Comparison of ENCODE assay signal across 8 cellular contexts in genomic region chr17:19237139-19237388, GRCh38. TPM values are rescaled to one million over a fixed set of nuclear protein-coding genes. Genes with fewer than 3 reads are reported as not detected.
DNase-seq lines count a peak whose midpoint lies in the region; ATAC-seq, FAIRE-seq and TF ChIP-seq lines count a peak whose summit lies in the region.
"Not testable (repeated sequence)": the region's sequence is repeated elsewhere in the genome, so short reads cannot be mapped to it uniquely, and the experiment has no call there.

Gene EPN2, plus strand, starts transcription at chr17:19237366. Its CDS starts 45,754 bp downstream, at chr17:19283120.

- peaks cover 23% of the 10 kb centered on the region for H3K79me2 ChIP-seq in K562 (ENCODE audit: control insufficient read depth, insufficient read depth, low read length)
- peaks cover 27% of the 10 kb centered on the region for H3K79me2 ChIP-seq in mesendoderm (ENCODE audit: control insufficient read depth, insufficient read depth, low read length)

- peak within 1 kb of the TSS; percentile 75 for H3K18ac ChIP-seq in mesendoderm (ENCODE audit: low read length)

- H3K27ac ChIP-seq in KOPT-K1 (ENCODE audit: low read depth, low read length, poor library complexity, severe bottlenecking) (peak within 1 kb of the TSS; percentile 37), K562 (ENCODE audit: extremely low read depth, low read depth, low read length) (peak within 1 kb of the TSS; percentile 69), mesendoderm (ENCODE audit: low read depth, low read length) (peak within 1 kb of the TSS; percentile 58), small intestine (ENCODE audit: low read depth in 1 of 2, low read length in 1 of 2) (peak within 1 kb of the TSS; percentile 45 to 78), transverse colon (peak within 1 kb of the TSS; percentile 88 to 96 (median 92))

- BruUV-seq in K562 (replicated peaks; lab: Mats Ljungman, UMichigan), result not testable (repeated sequence)

- WGBS in K562 (ENCODE audit: insufficient coverage, low coverage, missing lambda C conversion rate), result no CpG with 5 or more reads among the region's 31 CpGs
- no CpG with 5 or more reads among the region's 31 CpGs for WGBS in mesendoderm (ENCODE audit: extremely low coverage, insufficient coverage, low lambda C conversion rate)
- WGBS in small intestine, 3 donors, result 0 to 1% methylated on average over 13 to 19 of the region's 31 CpGs; no CpG with 5 or more reads in 1 of the 3 donors
- WGBS in transverse colon (ENCODE audit: low coverage in 1 of 2), 2 donors, result no CpG with 5 or more reads among the region's 31 CpGs

- H3K4me1 ChIP-seq in K562 (replicated peaks in 1 of 2; ENCODE audit: control insufficient read depth in 2 of 2, insufficient read depth in 2 of 2, low read length in 2 of 2), result peaks cover 9 to 11% of the 10 kb centered on the region in 2 experiments
- H3K4me1 ChIP-seq in mesendoderm (ENCODE audit: control insufficient read depth, low read depth, low read length); small intestine (ENCODE audit: control insufficient read depth in 2 of 2, insufficient read depth in 1 of 2, low read depth in 1 of 2, low read length in 1 of 2): not testable (repeated sequence)
- H3K4me1 ChIP-seq in transverse colon, result peaks cover 0 to 19% (median 8%) of the 10 kb centered on the region in 4 donors

- peak; percentile 68 for DNase-seq in Daoy (ENCODE audit: low read depth)
- DNase-seq in activated CD4-positive, alpha-beta T cell treated with anti-CD3 and anti-CD28 coated beads, Interleukin-2, amount 10 ng/mL, durations not matched to agents 24 days and 14 days, result not testable (repeated sequence)
- peak; percentile 54 to 78 (median 76) for DNase-seq in K562 (ENCODE audit: extremely low read depth in 1 of 4, low spot score in 3 of 4)
- DNase-seq in frontal cortex (ENCODE audit: low spot score in 2 of 2), result peak; percentile 80 to 84
- peak; percentile 47 for DNase-seq in mesendoderm
- DNase-seq in small intestine, result peak; percentile 49
- peak; percentile 74 for DNase-seq in transverse colon

- not testable (repeated sequence) for H3K9me3 ChIP-seq in KOPT-K1 (ENCODE audit: insufficient read depth, low read length, poor library complexity, severe bottlenecking); K562 (replicated peaks; ENCODE audit: control insufficient read depth, insufficient read depth, low read depth, low read length); small intestine (ENCODE audit: control insufficient read depth, low read depth); transverse colon

- peak within 1 kb of the TSS; percentile 80 for H3K56ac ChIP-seq in mesendoderm (ENCODE audit: low read length)

- CTCF ChIA-PET in K562 (lab: Yijun Ruan, JAX; ENCODE audit: low intra/inter-chr PET ratio), result not testable (repeated sequence)

- peak within 1 kb of the TSS; percentile 90 for H3K4me3 Mint-ChIP-seq in activated CD4-positive, alpha-beta T cell treated with anti-CD3 and anti-CD28 coated beads, Interleukin-2, amount 10 ng/mL, durations not matched to agents 24 days and 14 days

- TF ChIP-seq RAD21 in K562 (CRISPR knock-in tag; conservative IDR thresholded peaks at IDR 0.05 in 1 of 2, IDR thresholded peaks at IDR 0.05 in 1 of 2), result not testable (repeated sequence)

- H2BK5ac ChIP-seq in mesendoderm (ENCODE audit: low read length), result peak within 1 kb of the TSS; percentile 55

- H3K9ac ChIP-seq in K562 (ENCODE audit: insufficient read depth in 1 of 2, low read depth in 2 of 2, low read length in 2 of 2) (peak within 1 kb of the TSS; percentile 81 to 98), mesendoderm (ENCODE audit: low read length) (peak within 1 kb of the TSS; percentile 76)

- not testable (repeated sequence) for H4K5ac ChIP-seq in mesendoderm (ENCODE audit: low read length)

- H3K27ac Mint-ChIP-seq in activated CD4-positive, alpha-beta T cell treated with anti-CD3 and anti-CD28 coated beads, Interleukin-2, amount 10 ng/mL, durations not matched to agents 24 days and 14 days, result peak within 1 kb of the TSS; percentile 48

- H3K23ac ChIP-seq in mesendoderm (ENCODE audit: low read length), result not testable (repeated sequence)

- H3K4me1 Mint-ChIP-seq in activated CD4-positive, alpha-beta T cell treated with anti-CD3 and anti-CD28 coated beads, Interleukin-2, amount 10 ng/mL, durations not matched to agents 24 days and 14 days, result not testable (repeated sequence)

- not testable (repeated sequence) for H2BK15ac ChIP-seq in mesendoderm (replicated peaks; ENCODE audit: low read depth)

- H3K36me3 Mint-ChIP-seq in activated CD4-positive, alpha-beta T cell treated with anti-CD3 and anti-CD28 coated beads, Interleukin-2, amount 10 ng/mL, durations not matched to agents 24 days and 14 days (ENCODE audit: low read depth), result not testable (repeated sequence)

- FAIRE-seq in K562 (lab: Jason Lieb, UNC); frontal cortex (lab: Jason Lieb, UNC); small intestine (lab: Jason Lieb, UNC): not testable (repeated sequence)

- not testable (repeated sequence) for H3K9me1 ChIP-seq in K562 (ENCODE audit: control insufficient read depth, insufficient read depth, low read length)

- peaks cover 10% of the 10 kb centered on the region for H3K79me1 ChIP-seq in mesendoderm (ENCODE audit: low read length)

- not testable (repeated sequence) for H2BK120ac ChIP-seq in mesendoderm (ENCODE audit: low read depth, low read length)

- H3K27me3 ChIP-seq in K562 (ENCODE audit: control insufficient read depth in 2 of 2, insufficient read depth in 2 of 2, low read length in 2 of 2); mesendoderm (ENCODE audit: insufficient read depth, low read length, poor library complexity); small intestine (ENCODE audit: control insufficient read depth in 2 of 2, insufficient read depth in 2 of 2, low read length in 2 of 2); transverse colon: not testable (repeated sequence)

- TF ChIP-seq EP300 in K562 (IDR thresholded peaks at IDR 0.05; ENCODE audit: low read length); transverse colon (IDR thresholded peaks at IDR 0.05; ENCODE audit: low read depth): not testable (repeated sequence)

- not testable (repeated sequence) for H2AK5ac ChIP-seq in mesendoderm (ENCODE audit: low read length)

- H3K4me2 ChIP-seq in K562 (ENCODE audit: insufficient read depth, low read length), result peak within 1 kb of the TSS; percentile 84
- peak within 1 kb of the TSS; percentile 65 for H3K4me2 ChIP-seq in mesendoderm (ENCODE audit: low read length)

- peak within 1 kb of the TSS; percentile 84 for H3K4me3 ChIP-seq in K562
- peak within 1 kb of the TSS; percentile 69 for H3K4me3 ChIP-seq in mesendoderm (ENCODE audit: low read length)
- peak within 1 kb of the TSS; percentile 86 to 91 for H3K4me3 ChIP-seq in small intestine (ENCODE audit: low read depth in 1 of 2, low read length in 2 of 2)
- peak within 1 kb of the TSS; percentile 67 to 99 (median 88) for H3K4me3 ChIP-seq in transverse colon

- not testable (repeated sequence) for H4K20me1 ChIP-seq in K562 (replicated peaks; ENCODE audit: control insufficient read depth, insufficient read depth, low read length)

- not testable (repeated sequence) for H3K36me3 ChIP-seq in KOPT-K1 (ENCODE audit: insufficient read depth, low read length); K562 (ENCODE audit: control insufficient read depth, insufficient read depth, low read length); mesendoderm (ENCODE audit: control insufficient read depth, insufficient read depth, low read length); small intestine (ENCODE audit: control insufficient read depth in 2 of 2, insufficient read depth in 2 of 2, low read length in 2 of 2); transverse colon

- peak within 1 kb of the TSS; percentile 96 for H3K4ac ChIP-seq in mesendoderm (ENCODE audit: low read depth, low read length)

- not testable (repeated sequence) for ATAC-seq in K562

- POLR2A ChIA-PET in K562 (lab: Yijun Ruan, JAX), result interaction anchor here (0.5 kb wide), 1 partner anchor 1436 kb away, joined by 3 read pairs; no protein-coding TSS in a partner anchor

- not testable (repeated sequence) for TF ChIP-seq CTCF in K562 (IDR thresholded peaks at IDR 0.05 in 2 of 3, conservative IDR thresholded peaks at IDR 0.05 in 1 of 3; ENCODE audit: insufficient read depth in 2 of 3, low read depth in 1 of 3, low read length in 3 of 3); transverse colon (IDR thresholded peaks at IDR 0.05)

- not testable (repeated sequence) for H4K8ac ChIP-seq in mesendoderm (ENCODE audit: low read depth, low read length)

- not testable (repeated sequence) for TF ChIP-seq POLR2A in K562 (conservative IDR thresholded peaks at IDR 0.05); transverse colon (IDR thresholded peaks at IDR 0.05)

- intact Hi-C loops in activated CD4-positive, alpha-beta T cell treated with anti-CD3 and anti-CD28 coated beads, Interleukin-2, amount 10 ng/mL, durations not matched to agents 24 days and 14 days (cut with micrococcal nuclease); K562 (cut with micrococcal nuclease); transverse colon (cut with DNase I; ENCODE audit: low total_unique reads): not testable (repeated sequence)

- not testable (repeated sequence) for H3K9me3 Mint-ChIP-seq in activated CD4-positive, alpha-beta T cell treated with anti-CD3 and anti-CD28 coated beads, Interleukin-2, amount 10 ng/mL, durations not matched to agents 24 days and 14 days

- H2AFZ ChIP-seq in K562 (ENCODE audit: low read depth, low read length), result peak within 1 kb of the TSS; percentile 82

- in situ Hi-C loops in K562 (cut with MboI); transverse colon (cut with MboI; ENCODE audit: low pct_ligation_motif_present in 1 of 4, low pct_unique_long_range_greater_than_20kb in 1 of 4, low sequenced_read_pairs in 3 of 4): not testable (repeated sequence)

- H3K27me3 Mint-ChIP-seq in activated CD4-positive, alpha-beta T cell treated with anti-CD3 and anti-CD28 coated beads, Interleukin-2, amount 10 ng/mL, durations not matched to agents 24 days and 14 days, result peaks cover 15% of the 10 kb centered on the region

RNA-seq across cellular contexts. Expression of gene EPN2, which starts in this region (rescaled TPM):
- 16.3 and 37.3 TPM in 2 replicates for total RNA-seq in Daoy (2014; rRNA removed; shearing (Covaris generic))
- 7.9 and 10.2 TPM in 2 replicates for total RNA-seq in activated CD4-positive, alpha-beta T cell treated with anti-CD3 and anti-CD28 coated beads, Interleukin-2, amount 10 ng/mL, durations not matched to agents 24 days and 14 days
- 57.2 and 65.1 TPM in 2 replicates for total RNA-seq in K562 (2011; cell fraction: chromatin; rRNA removed; ENCODE audit: low replicate concordance)
- total RNA-seq in K562 (2011; cell fraction: nucleolus; rRNA removed), result 32.2 and 33.7 TPM in 2 replicates
- total RNA-seq in K562 (2011; cell fraction: nucleoplasm; rRNA removed), result 38.0 and 45.9 TPM in 2 replicates
- 8.7 and 8.9 TPM in 2 replicates for total RNA-seq in K562 (2014; rRNA removed)
- 5.8 and 8.3 TPM in 2 replicates for total RNA-seq in K562 (2014; rRNA removed; fragmentation: Illumina TruSeq; extraction: Trizol)
- total RNA-seq in K562 (2015; rRNA removed; fragmentation: Illumina TruSeq; extraction: Trizol), result 6.5 and 8.7 TPM in 2 replicates
- 12.9 and 14.0 TPM in 2 replicates for total RNA-seq in K562 (2021)
- polyA plus RNA-seq in K562 (2011; rRNA removed), result 8.8 and 10.4 TPM in 2 replicates
- polyA plus RNA-seq in K562 (2011; cell fraction: cytosol; rRNA removed), result 8.6 and 15.3 TPM in 2 replicates
- polyA plus RNA-seq in K562 (2011; cell fraction: nucleus; rRNA removed), result 28.6 and 45.3 TPM in 2 replicates
- polyA plus RNA-seq in K562 (2012), result 10.2 and 10.7 TPM in 2 replicates
- polyA plus RNA-seq in K562 (2014; fragmentation: Illumina TruSeq; extraction: Trizol), result 7.4 and 9.0 TPM in 2 replicates
- 1 to 10 TPM; 1.0 to 1.3 TPM for polyA plus RNA-seq in K562 (2014; fragmentation: Nextera tagmentation; extraction: Ambion mirVana)
- polyA plus RNA-seq in K562 (2014; rRNA removed), result 9.1 and 10.3 TPM in 2 replicates
- polyA minus RNA-seq in K562 (2011; rRNA and poly(A)+ RNA removed), result 16.7 and 22.5 TPM in 2 replicates
- polyA minus RNA-seq in K562 (2011; cell fraction: cytosol; rRNA and poly(A)+ RNA removed), result 7.3 and 8.6 TPM in 2 replicates
- 16.4 and 21.3 TPM in 2 replicates for polyA minus RNA-seq in K562 (2011; cell fraction: nucleus; rRNA and poly(A)+ RNA removed)
- total RNA-seq in frontal cortex, result 53.0 TPM
- polyA plus RNA-seq in mesendoderm (2013, experiment 1 of 2), result 41.2 TPM
- 40.6 TPM for polyA plus RNA-seq in mesendoderm (2013, experiment 2 of 2)
- 10 to 100 TPM in 1 of 3 donors, 1 to 10 TPM in 2; 4.2 to 13.8 (median 6.2) TPM for polyA plus RNA-seq in small intestine
- 10 to 100 TPM; 30.4 to 98.7 (median 65.5) TPM for total RNA-seq in transverse colon

Comparison
In these comparisons a context has a peak if more than half of its experiments do, and no peak if none do; other contexts are left out.
1. H3K27ac ChIP-seq: peak in every context shown above with its lines; median percentile 92 in transverse colon; 69 in K562; 62 in small intestine; 58 in mesendoderm; 37 in KOPT-K1.